ENCODE assay signal across 31 cellular contexts in genomic region chr2:203826704-203827103, GRCh38. TPM values are rescaled to one million over a fixed set of nuclear protein-coding genes. Genes with fewer than 3 reads are reported as not detected.
"Had no signal": no experiment of that assay in that cellular context is flagged by ENCODE, and none has a peak within 500 bp of the region (broad histone marks: within the 10 kb centered on the region; RNA-seq: fewer than 3 reads in every experiment).

No MANE protein-coding gene starts in this region.

- FAIRE-seq: astrocyte, bronchial epithelial cell, RCC 7860 had no signal

- H3K27ac ChIP-seq: PC-9, RWPE1 had no signal

- DNase-seq: activated CD4-positive, alpha-beta T cell treated with anti-CD3 and anti-CD28 coated beads, Interleukin-2, amount 10 ng/mL, durations not matched to agents 24 days and 14 days; activated CD4-positive, alpha-beta T cell treated with anti-CD3 and anti-CD28 coated beads, Interleukin-2, amount 50 U/mL, for 4 hours; activated CD8-positive, alpha-beta T cell treated with anti-CD3 and anti-CD28 coated beads for 36 hours; activated gamma-delta T cell; activated naive CD4-positive, alpha-beta T cell treated with Interleukin-2 at 50 U/mL for 16 hours; activated naive CD8-positive, alpha-beta T cell treated with anti-CD3 and anti-CD28 coated beads, Interleukin-2, amount 10 ng/mL, durations not matched to agents 7 days and 5 days; activated T-cell treated with anti-CD3 and anti-CD28 coated beads, Interleukin-2, amount 50 U/mL, for 24 hours; caudate nucleus; cerebellar nuclear complex; NCI-H1092 treated with DMSO at 0.1 percent for 48 hours; NCI-H1417; NCI-H146; NCI-H187; NCI-H2029 treated with DMSO at 0.1 percent for 48 hours; NCI-H2107; NCI-H2171; NCI-H510A; NCI-H526; NCI-H748 treated with DMSO at 0.1 percent for 48 hours; NK-92 treated with Interleukin-12 subunit alpha and Interleukin-12 subunit beta, amount 100 ng/mL, for 24 hours; PC-9; SIG-M5; T1000 had no signal

- H2AFZ ChIP-seq: PC-9 had no signal

- H3K4me3 ChIP-seq: PC-9 had no signal

- H3K4me2 ChIP-seq: PC-9 had no signal

- ATAC-seq: activated CD8-positive, alpha-beta T cell treated with anti-CD3 and anti-CD28 coated beads for 36 hours; Right ventricle myocardium inferior; SK-N-SH treated with all-trans-retinoic acid at 6 μM for 48 hours had no signal

RNA-seq across cellular contexts. Expression of gene CTLA4, which starts 40.9 kb away (rescaled TPM):
- total RNA-seq: astrocyte, bronchial epithelial cell, M059J, OCI-LY7, PC-9 had no signal
